Comparison of ENCODE assay signal across 31 cellular contexts in the genomic region with DNA sequence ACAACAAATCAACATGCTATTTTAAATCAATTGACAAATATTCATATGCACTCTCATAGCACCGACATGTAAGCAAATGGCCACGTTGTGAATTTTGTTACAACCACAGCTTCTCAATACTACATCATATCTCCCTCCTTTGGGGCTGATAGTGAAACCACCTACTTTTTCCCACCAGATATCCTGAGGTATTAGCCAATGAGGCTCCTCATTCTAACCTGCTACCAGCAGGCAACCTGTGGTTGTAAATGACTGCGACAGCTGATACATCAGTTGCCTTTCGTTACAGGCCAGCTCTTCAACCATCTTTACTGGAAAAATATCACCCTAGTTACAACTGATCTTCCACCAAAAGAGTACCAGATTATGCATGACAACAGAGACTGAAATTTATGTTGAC. TPM values are rescaled to one million over a fixed set of nuclear protein-coding genes. Genes with fewer than 3 reads are reported as not detected.
"Had no signal": no experiment of that assay in that cellular context is flagged by ENCODE, and none has a peak within 500 bp of the region (broad histone marks: within the 10 kb centered on the region; RNA-seq: fewer than 3 reads in every experiment).

No MANE protein-coding gene starts in this region.

- ATAC-seq: effector memory CD8-positive, alpha-beta T cell; esophagus mucosa; gastrocnemius medialis; heart right ventricle; left cardiac atrium; left lung; left ventricle myocardium superior; lower lobe of right lung; mucosa of descending colon had no signal

- H3K4me3 Mint-ChIP-seq: dendritic cell treated with granulocyte-macrophage colony-stimulating factor and Interleukin-4, amounts not matched to agents 40 ng/mL and 50 ng/mL, for 4 days; effector memory CD8-positive, alpha-beta T cell; endodermal cell; mesothelial cell of epicardium; naive B cell had no signal

- H3K9me3 ChIP-seq: esophagus squamous epithelium, gastrocnemius medialis, heart right ventricle, left lung, lower lobe of right lung had no signal

- H3K4me3 ChIP-seq: colonic mucosa, esophagus squamous epithelium, gastrocnemius medialis, heart right ventricle, left lung, lower lobe of right lung, mucosa of descending colon had no signal

- H3K4me1 ChIP-seq: colonic mucosa, esophagus squamous epithelium, gastrocnemius medialis had no signal

- H3K27ac Mint-ChIP-seq: dendritic cell treated with granulocyte-macrophage colony-stimulating factor and Interleukin-4, amounts not matched to agents 40 ng/mL and 50 ng/mL, for 4 days; effector memory CD8-positive, alpha-beta T cell; endodermal cell; mesothelial cell of epicardium; naive B cell had no signal

- H3K36me3 ChIP-seq: colonic mucosa, esophagus squamous epithelium, gastrocnemius medialis, heart right ventricle, left lung, lower lobe of right lung had no signal

- H3K27me3 ChIP-seq: colonic mucosa, esophagus squamous epithelium, gastrocnemius medialis, heart right ventricle, left lung had no signal

- H3K9me3 Mint-ChIP-seq: dendritic cell treated with granulocyte-macrophage colony-stimulating factor and Interleukin-4, amounts not matched to agents 40 ng/mL and 50 ng/mL, for 4 days; effector memory CD8-positive, alpha-beta T cell; endodermal cell; naive B cell had no signal

- DNase-seq: colonic mucosa; cortex of kidney; effector CD8-positive, alpha-beta T cell; effector memory CD8-positive, alpha-beta T cell; endodermal cell; erythroblast; esophagus squamous epithelium; foreskin fibroblast; gastrocnemius medialis; glutamatergic neuron; head of caudate nucleus; heart right ventricle; hippocampal formation; left cardiac atrium; left lung; left ventricle myocardium superior; lower lobe of right lung; mesenchymal stem cell; mucosa of descending colon; naive B cell had no signal

- H3K27me3 Mint-ChIP-seq: dendritic cell treated with granulocyte-macrophage colony-stimulating factor and Interleukin-4, amounts not matched to agents 40 ng/mL and 50 ng/mL, for 4 days had no signal

- H3K27ac ChIP-seq: colonic mucosa, epithelial cell of prostate, esophagus squamous epithelium, gastrocnemius medialis, heart right ventricle, left lung, lower lobe of right lung had no signal

- H3K36me3 Mint-ChIP-seq: mesothelial cell of epicardium, naive B cell had no signal

- H3K4me1 Mint-ChIP-seq: mesothelial cell of epicardium had no signal

RNA-seq across cellular contexts. Expression of a gene that starts 3.7 kb away (rescaled TPM):
- total RNA-seq: colonic mucosa, dermis microvascular lymphatic vessel endothelial cell, endodermal cell, esophagus mucosa, esophagus squamous epithelium, gastrocnemius medialis, glomerular endothelial cell, heart right ventricle, kidney epithelial cell, left cardiac atrium, left ventricle myocardium superior, lower leg skin, lung microvascular endothelial cell, mesothelial cell of epicardium, mucosa of descending colon, myocyte had no signal
- polyA plus RNA-seq: heart right ventricle, keratinocyte had no signal
